Comparison of ENCODE assay signal across 33 cellular contexts in genomic region chr3:138344754-138345153, GRCh38. TPM values are rescaled to one million over a fixed set of nuclear protein-coding genes. Genes with fewer than 3 reads are reported as not detected.
"Had no signal": no experiment of that assay in that cellular context is flagged by ENCODE, and none has a peak within 500 bp of the region (broad histone marks: within the 10 kb centered on the region; RNA-seq: fewer than 3 reads in every experiment).

No MANE protein-coding gene starts in this region.

- H3K9me3 Mint-ChIP-seq: activated CD4-positive, alpha-beta T cell treated with anti-CD3 and anti-CD28 coated beads, Interleukin-2, amount 10 ng/mL, durations not matched to agents 24 days and 14 days; activated T-cell treated with anti-CD3 and anti-CD28 coated beads, Interleukin-2, amount 50 U/mL, for 4 hours had no signal

- H3K4me3 Mint-ChIP-seq: activated B cell treated with CpG ODN at 0.5 μM for 24 hours; activated CD4-positive, alpha-beta T cell treated with anti-CD3 and anti-CD28 coated beads, Interleukin-2, amount 10 ng/mL, durations not matched to agents 24 days and 14 days; activated CD8-positive, alpha-beta memory T cell treated with anti-CD3 and anti-CD28 coated beads, Interleukin-2, amount 10 ng/mL, durations not matched to agents 7 days and 5 days; activated naive CD8-positive, alpha-beta T cell treated with anti-CD3 and anti-CD28 coated beads, Interleukin-2, amount 50 U/mL, for 24 hours; activated T-cell treated with anti-CD3 and anti-CD28 coated beads, Interleukin-2, amount 50 U/mL, for 4 hours; T-cell had no signal

- ATAC-seq: activated CD8-positive, alpha-beta memory T cell treated with anti-CD3 and anti-CD28 coated beads, Interleukin-2, amount 10 ng/mL, durations not matched to agents 7 days and 5 days; activated naive CD4-positive, alpha-beta T cell treated with anti-CD3 and anti-CD28 coated beads, Interleukin-2, amount 50 U/mL, for 72 hours; activated naive CD8-positive, alpha-beta T cell treated with anti-CD3 and anti-CD28 coated beads, Interleukin-2, amount 50 U/mL, for 24 hours; activated T-cell treated with anti-CD3 and anti-CD28 coated beads, Interleukin-2, amount 50 U/mL, for 4 hours; K562; Panc1; Right ventricle myocardium inferior; T-cell had no signal

- H3K36me3 ChIP-seq: brain microvascular endothelial cell, cardiac muscle cell had no signal

- DNase-seq: activated B cell treated with CpG ODN at 0.5 μM for 24 hours; activated CD4-positive, alpha-beta T cell treated with anti-CD3 and anti-CD28 coated beads for 1 hour; activated CD4-positive, alpha-beta T cell treated with anti-CD3 and anti-CD28 coated beads, Interleukin-2, amount 10 ng/mL, durations not matched to agents 24 days and 14 days; activated CD4-positive, alpha-beta T cell treated with anti-CD3 and anti-CD28 coated beads, Interleukin-2, amount 50 U/mL, for 48 hours; activated CD8-positive, alpha-beta memory T cell treated with anti-CD3 and anti-CD28 coated beads, Interleukin-2, amount 10 ng/mL, durations not matched to agents 7 days and 5 days; activated effector memory CD4-positive, alpha-beta T cell treated with anti-CD3 and anti-CD28 coated beads, Interleukin-2, amount 50 U/mL, for 16 hours; activated naive CD4-positive, alpha-beta T cell treated with Interleukin-2 at 50 U/mL for 16 hours; activated naive CD8-positive, alpha-beta T cell treated with anti-CD3 and anti-CD28 coated beads, Interleukin-2, amount 50 U/mL, for 24 hours; activated T-cell treated with anti-CD3 and anti-CD28 coated beads, Interleukin-2, amount 50 U/mL, for 4 hours; amygdala; brain microvascular endothelial cell; Karpas-422; MM.1S; NCI-H1105; NCI-H1436; NCI-H1694 treated with DMSO at 0.1 percent for 48 hours; NCI-H2029 treated with DMSO at 0.1 percent for 48 hours; NCI-H446; NCI-H524 treated with DMSO at 0.1 percent for 48 hours; NCI-H748 treated with DMSO at 0.1 percent for 48 hours; OCI-M1; RPMI8226; T-cell; T-helper 2 cell; T1000 had no signal

- H3K27ac Mint-ChIP-seq: activated B cell treated with CpG ODN at 0.5 μM for 24 hours; activated CD4-positive, alpha-beta T cell treated with anti-CD3 and anti-CD28 coated beads, Interleukin-2, amount 10 ng/mL, durations not matched to agents 24 days and 14 days; activated CD8-positive, alpha-beta memory T cell treated with anti-CD3 and anti-CD28 coated beads, Interleukin-2, amount 10 ng/mL, durations not matched to agents 7 days and 5 days; activated naive CD4-positive, alpha-beta T cell treated with anti-CD3 and anti-CD28 coated beads, Interleukin-2, amount 50 U/mL, for 72 hours; activated naive CD8-positive, alpha-beta T cell treated with anti-CD3 and anti-CD28 coated beads, Interleukin-2, amount 50 U/mL, for 24 hours had no signal

- FAIRE-seq: astrocyte, K562, TTC549 had no signal

- H3K4me3 ChIP-seq: cardiac muscle cell, K562, SK-N-MC had no signal

- H3K36me3 Mint-ChIP-seq: T-cell had no signal

- H3K27ac ChIP-seq: brain microvascular endothelial cell, cardiac muscle cell, SK-N-MC had no signal

- H3K27me3 ChIP-seq: brain microvascular endothelial cell, cardiac muscle cell had no signal

RNA-seq across cellular contexts. Expression of gene MRAS, which starts 3.6 kb away (rescaled TPM):
- total RNA-seq: activated CD4-positive, alpha-beta T cell treated with anti-CD3 and anti-CD28 coated beads, Interleukin-2, amount 10 ng/mL, durations not matched to agents 24 days and 14 days; activated CD8-positive, alpha-beta memory T cell treated with anti-CD3 and anti-CD28 coated beads, Interleukin-2, amount 10 ng/mL, durations not matched to agents 7 days and 5 days had no signal

RNA-seq across cellular contexts. Expression of gene NME9, which starts 15.1 kb away (rescaled TPM):
- total RNA-seq: activated B cell treated with CpG ODN at 0.5 μM for 24 hours; activated CD4-positive, alpha-beta T cell treated with anti-CD3 and anti-CD28 coated beads, Interleukin-2, amount 10 ng/mL, durations not matched to agents 24 days and 14 days; activated CD8-positive, alpha-beta memory T cell treated with anti-CD3 and anti-CD28 coated beads, Interleukin-2, amount 10 ng/mL, durations not matched to agents 7 days and 5 days; activated T-cell treated with anti-CD3 and anti-CD28 coated beads, Interleukin-2, amount 50 U/mL, for 4 hours; K562; Right ventricle myocardium inferior had no signal
